1 cellular context compared by ENCODE assay signal in the genomic region with DNA sequence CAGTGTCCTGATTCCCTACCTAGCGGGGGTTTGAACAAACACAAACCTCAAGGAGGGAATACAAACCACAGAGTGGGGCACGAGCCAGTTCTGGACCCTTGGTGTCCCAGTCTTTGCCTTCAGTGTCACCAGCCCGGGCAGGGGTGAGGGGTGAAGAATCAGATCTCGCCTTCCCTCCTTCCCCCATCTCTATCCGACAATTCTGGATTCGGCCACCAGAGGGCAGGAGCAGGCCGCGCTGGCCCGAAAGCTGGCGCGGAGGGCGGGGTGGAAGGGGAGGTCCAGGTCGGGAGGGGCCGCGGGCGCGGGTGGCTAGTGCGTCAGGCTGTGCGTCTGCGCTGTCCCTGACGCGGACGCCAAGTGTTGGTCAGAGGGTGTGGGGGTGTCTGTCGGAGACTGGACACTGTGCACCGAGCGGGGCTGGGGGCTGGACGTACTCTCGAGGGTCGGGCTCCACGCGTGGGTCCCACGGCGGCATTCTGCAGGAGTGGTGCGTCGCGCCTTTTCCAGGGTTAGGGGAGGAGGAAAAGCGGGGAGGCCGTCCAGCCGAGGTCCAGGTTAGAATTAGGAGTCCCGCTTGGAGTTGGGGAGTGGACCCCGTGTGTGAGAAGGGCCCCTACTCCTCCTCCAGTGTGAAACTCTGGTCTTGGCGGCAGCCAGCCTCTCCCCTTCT.
TF ChIP-seq lines count a peak whose summit lies in the region.

No MANE protein-coding gene starts in this region.

TF ChIP-seq in HepG2, 621 proteins besides CTCF, POLR2A, EP300 and RAD21 (continued from another document and continues in another):
- TF ChIP-seq, protein P1, sequence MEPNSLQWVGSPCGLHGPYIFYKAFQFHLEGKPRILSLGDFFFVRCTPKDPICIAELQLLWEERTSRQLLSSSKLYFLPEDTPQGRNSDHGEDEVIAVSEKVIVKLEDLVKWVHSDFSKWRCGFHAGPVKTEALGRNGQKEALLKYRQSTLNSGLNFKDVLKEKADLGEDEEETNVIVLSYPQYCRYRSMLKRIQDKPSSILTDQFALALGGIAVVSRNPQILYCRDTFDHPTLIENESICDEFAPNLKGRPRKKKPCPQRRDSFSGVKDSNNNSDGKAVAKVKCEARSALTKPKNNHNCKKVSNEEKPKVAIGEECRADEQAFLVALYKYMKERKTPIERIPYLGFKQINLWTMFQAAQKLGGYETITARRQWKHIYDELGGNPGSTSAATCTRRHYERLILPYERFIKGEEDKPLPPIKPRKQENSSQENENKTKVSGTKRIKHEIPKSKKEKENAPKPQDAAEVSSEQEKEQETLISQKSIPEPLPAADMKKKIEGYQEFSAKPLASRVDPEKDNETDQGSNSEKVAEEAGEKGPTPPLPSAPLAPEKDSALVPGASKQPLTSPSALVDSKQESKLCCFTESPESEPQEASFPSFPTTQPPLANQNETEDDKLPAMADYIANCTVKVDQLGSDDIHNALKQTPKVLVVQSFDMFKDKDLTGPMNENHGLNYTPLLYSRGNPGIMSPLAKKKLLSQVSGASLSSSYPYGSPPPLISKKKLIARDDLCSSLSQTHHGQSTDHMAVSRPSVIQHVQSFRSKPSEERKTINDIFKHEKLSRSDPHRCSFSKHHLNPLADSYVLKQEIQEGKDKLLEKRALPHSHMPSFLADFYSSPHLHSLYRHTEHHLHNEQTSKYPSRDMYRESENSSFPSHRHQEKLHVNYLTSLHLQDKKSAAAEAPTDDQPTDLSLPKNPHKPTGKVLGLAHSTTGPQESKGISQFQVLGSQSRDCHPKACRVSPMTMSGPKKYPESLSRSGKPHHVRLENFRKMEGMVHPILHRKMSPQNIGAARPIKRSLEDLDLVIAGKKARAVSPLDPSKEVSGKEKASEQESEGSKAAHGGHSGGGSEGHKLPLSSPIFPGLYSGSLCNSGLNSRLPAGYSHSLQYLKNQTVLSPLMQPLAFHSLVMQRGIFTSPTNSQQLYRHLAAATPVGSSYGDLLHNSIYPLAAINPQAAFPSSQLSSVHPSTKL (CRISPR knock-in tag; IDR thresholded peaks at IDR 0.05): peak; percentile 47; the same call in 1 of the 2 replicates
- no peak for TF ChIP-seq ZNF780A (CRISPR knock-in tag; IDR thresholded peaks at IDR 0.05)
- TF ChIP-seq GZF1 (CRISPR knock-in tag; IDR thresholded peaks at IDR 0.05): no peak
- no peak for TF ChIP-seq CHCHD3 (CRISPR knock-in tag; IDR thresholded peaks at IDR 0.05)
- TF ChIP-seq, protein P2, sequence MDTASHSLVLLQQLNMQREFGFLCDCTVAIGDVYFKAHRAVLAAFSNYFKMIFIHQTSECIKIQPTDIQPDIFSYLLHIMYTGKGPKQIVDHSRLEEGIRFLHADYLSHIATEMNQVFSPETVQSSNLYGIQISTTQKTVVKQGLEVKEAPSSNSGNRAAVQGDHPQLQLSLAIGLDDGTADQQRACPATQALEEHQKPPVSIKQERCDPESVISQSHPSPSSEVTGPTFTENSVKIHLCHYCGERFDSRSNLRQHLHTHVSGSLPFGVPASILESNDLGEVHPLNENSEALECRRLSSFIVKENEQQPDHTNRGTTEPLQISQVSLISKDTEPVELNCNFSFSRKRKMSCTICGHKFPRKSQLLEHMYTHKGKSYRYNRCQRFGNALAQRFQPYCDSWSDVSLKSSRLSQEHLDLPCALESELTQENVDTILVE (CRISPR knock-in tag; IDR thresholded peaks at IDR 0.05): no peak
- TF ChIP-seq ZNF10 (CRISPR knock-in tag; IDR thresholded peaks at IDR 0.05; ENCODE audit: borderline replicate concordance, low read depth): no peak
- TF ChIP-seq, protein P3, sequence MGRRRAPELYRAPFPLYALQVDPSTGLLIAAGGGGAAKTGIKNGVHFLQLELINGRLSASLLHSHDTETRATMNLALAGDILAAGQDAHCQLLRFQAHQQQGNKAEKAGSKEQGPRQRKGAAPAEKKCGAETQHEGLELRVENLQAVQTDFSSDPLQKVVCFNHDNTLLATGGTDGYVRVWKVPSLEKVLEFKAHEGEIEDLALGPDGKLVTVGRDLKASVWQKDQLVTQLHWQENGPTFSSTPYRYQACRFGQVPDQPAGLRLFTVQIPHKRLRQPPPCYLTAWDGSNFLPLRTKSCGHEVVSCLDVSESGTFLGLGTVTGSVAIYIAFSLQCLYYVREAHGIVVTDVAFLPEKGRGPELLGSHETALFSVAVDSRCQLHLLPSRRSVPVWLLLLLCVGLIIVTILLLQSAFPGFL (CRISPR knock-in tag; IDR thresholded peaks at IDR 0.05): no peak
- no peak for TF ChIP-seq CAMTA2 (CRISPR knock-in tag; IDR thresholded peaks at IDR 0.05; ENCODE audit: borderline replicate concordance)
- TF ChIP-seq SP5 (CRISPR knock-in tag; IDR thresholded peaks at IDR 0.05; ENCODE audit: borderline replicate concordance, low read depth): peak; percentile 80
- TF ChIP-seq KDM6A (CRISPR knock-in tag; IDR thresholded peaks at IDR 0.05; ENCODE audit: low read depth): no peak
- TF ChIP-seq, protein P4, sequence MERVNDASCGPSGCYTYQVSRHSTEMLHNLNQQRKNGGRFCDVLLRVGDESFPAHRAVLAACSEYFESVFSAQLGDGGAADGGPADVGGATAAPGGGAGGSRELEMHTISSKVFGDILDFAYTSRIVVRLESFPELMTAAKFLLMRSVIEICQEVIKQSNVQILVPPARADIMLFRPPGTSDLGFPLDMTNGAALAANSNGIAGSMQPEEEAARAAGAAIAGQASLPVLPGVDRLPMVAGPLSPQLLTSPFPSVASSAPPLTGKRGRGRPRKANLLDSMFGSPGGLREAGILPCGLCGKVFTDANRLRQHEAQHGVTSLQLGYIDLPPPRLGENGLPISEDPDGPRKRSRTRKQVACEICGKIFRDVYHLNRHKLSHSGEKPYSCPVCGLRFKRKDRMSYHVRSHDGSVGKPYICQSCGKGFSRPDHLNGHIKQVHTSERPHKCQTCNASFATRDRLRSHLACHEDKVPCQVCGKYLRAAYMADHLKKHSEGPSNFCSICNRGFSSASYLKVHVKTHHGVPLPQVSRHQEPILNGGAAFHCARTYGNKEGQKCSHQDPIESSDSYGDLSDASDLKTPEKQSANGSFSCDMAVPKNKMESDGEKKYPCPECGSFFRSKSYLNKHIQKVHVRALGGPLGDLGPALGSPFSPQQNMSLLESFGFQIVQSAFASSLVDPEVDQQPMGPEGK (CRISPR knock-in tag; IDR thresholded peaks at IDR 0.05): peak; percentile 97
- no peak for TF ChIP-seq TBL1XR1 (IDR thresholded peaks at IDR 0.05; ENCODE audit: borderline replicate concordance, low read length, partially characterized antibody)
- TF ChIP-seq PLRG1 (conservative IDR thresholded peaks at IDR 0.05): no peak
- no peak for TF ChIP-seq MLLT10 (CRISPR knock-in tag; IDR thresholded peaks at IDR 0.05)
- TF ChIP-seq, protein P5, sequence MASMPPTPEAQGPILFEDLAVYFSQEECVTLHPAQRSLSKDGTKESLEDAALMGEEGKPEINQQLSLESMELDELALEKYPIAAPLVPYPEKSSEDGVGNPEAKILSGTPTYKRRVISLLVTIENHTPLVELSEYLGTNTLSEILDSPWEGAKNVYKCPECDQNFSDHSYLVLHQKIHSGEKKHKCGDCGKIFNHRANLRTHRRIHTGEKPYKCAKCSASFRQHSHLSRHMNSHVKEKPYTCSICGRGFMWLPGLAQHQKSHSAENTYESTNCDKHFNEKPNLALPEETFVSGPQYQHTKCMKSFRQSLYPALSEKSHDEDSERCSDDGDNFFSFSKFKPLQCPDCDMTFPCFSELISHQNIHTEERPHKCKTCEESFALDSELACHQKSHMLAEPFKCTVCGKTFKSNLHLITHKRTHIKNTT (CRISPR knock-in tag; IDR thresholded peaks at IDR 0.05): no peak
- no peak for TF ChIP-seq ZNF792 (CRISPR knock-in tag; IDR thresholded peaks at IDR 0.05)
- no peak for TF ChIP-seq PHF21A (CRISPR knock-in tag; IDR thresholded peaks at IDR 0.05)
- TF ChIP-seq, protein P6, sequence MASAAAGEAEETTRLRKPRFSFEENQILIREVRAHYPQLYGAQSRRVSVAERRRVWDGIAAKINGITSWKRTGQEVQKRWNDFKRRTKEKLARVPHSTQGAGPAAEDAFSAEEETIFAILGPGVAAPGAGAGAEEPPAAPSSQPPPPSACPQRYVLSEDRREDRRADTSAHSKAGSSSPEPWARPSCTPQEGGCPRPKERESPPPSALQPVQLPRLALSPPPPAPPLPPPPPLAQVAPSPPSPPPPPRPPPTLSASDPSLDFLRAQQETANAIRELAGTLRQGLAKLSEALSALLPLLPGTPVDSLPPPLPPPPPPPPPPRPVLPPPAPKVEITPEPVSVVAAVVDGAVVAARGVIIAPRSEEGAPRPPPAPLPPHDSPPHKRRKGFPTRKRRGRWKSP (CRISPR knock-in tag; IDR thresholded peaks at IDR 0.05): peak; percentile 84; the same call in 1 of the 2 replicates
- TF ChIP-seq SRSF1 (optimal IDR thresholded peaks at IDR 0.05; ENCODE audit: low read depth, low read length): peak; percentile 66
- TF ChIP-seq IRF2 (CRISPR knock-in tag; IDR thresholded peaks at IDR 0.05): 0 out of 2 replicates have a peak, but pooled peaks have one; percentile 31
- TF ChIP-seq ADNP (CRISPR knock-in tag; IDR thresholded peaks at IDR 0.05): no peak
- TF ChIP-seq ZNF263 (CRISPR knock-in tag; IDR thresholded peaks at IDR 0.05): no peak
- no peak for TF ChIP-seq PITX1 (CRISPR knock-in tag; IDR thresholded peaks at IDR 0.05)
- no peak for TF ChIP-seq NPAS2 (CRISPR knock-in tag; IDR thresholded peaks at IDR 0.05; ENCODE audit: borderline replicate concordance)
- TF ChIP-seq CREM (IDR thresholded peaks at IDR 0.05): no peak
- no peak for TF ChIP-seq CREM (CRISPR knock-in tag; IDR thresholded peaks at IDR 0.05)
- TF ChIP-seq RFXAP (CRISPR knock-in tag; IDR thresholded peaks at IDR 0.05; ENCODE audit: borderline replicate concordance): no peak
- TF ChIP-seq CBFB (CRISPR knock-in tag; IDR thresholded peaks at IDR 0.05): no peak
- no peak for TF ChIP-seq KAT8 (CRISPR knock-in tag; IDR thresholded peaks at IDR 0.05)
- no peak for TF ChIP-seq NAIF1 (CRISPR knock-in tag; IDR thresholded peaks at IDR 0.05; ENCODE audit: borderline replicate concordance)
- TF ChIP-seq RARG (CRISPR knock-in tag; IDR thresholded peaks at IDR 0.05; ENCODE audit: low read depth): no peak
- TF ChIP-seq ZNF446 (CRISPR knock-in tag; IDR thresholded peaks at IDR 0.05): no peak
- TF ChIP-seq, protein P7, sequence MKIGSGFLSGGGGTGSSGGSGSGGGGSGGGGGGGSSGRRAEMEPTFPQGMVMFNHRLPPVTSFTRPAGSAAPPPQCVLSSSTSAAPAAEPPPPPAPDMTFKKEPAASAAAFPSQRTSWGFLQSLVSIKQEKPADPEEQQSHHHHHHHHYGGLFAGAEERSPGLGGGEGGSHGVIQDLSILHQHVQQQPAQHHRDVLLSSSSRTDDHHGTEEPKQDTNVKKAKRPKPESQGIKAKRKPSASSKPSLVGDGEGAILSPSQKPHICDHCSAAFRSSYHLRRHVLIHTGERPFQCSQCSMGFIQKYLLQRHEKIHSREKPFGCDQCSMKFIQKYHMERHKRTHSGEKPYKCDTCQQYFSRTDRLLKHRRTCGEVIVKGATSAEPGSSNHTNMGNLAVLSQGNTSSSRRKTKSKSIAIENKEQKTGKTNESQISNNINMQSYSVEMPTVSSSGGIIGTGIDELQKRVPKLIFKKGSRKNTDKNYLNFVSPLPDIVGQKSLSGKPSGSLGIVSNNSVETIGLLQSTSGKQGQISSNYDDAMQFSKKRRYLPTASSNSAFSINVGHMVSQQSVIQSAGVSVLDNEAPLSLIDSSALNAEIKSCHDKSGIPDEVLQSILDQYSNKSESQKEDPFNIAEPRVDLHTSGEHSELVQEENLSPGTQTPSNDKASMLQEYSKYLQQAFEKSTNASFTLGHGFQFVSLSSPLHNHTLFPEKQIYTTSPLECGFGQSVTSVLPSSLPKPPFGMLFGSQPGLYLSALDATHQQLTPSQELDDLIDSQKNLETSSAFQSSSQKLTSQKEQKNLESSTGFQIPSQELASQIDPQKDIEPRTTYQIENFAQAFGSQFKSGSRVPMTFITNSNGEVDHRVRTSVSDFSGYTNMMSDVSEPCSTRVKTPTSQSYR (CRISPR knock-in tag; IDR thresholded peaks at IDR 0.05; ENCODE audit: borderline replicate concordance): peak; percentile 45; the same call in 1 of the 2 replicates
- TF ChIP-seq ZNF629 (CRISPR knock-in tag; conservative IDR thresholded peaks at IDR 0.05): no peak
- TF ChIP-seq STAT5B (CRISPR knock-in tag; IDR thresholded peaks at IDR 0.05): no peak
- no peak for TF ChIP-seq IKZF4 (CRISPR knock-in tag; IDR thresholded peaks at IDR 0.05; ENCODE audit: borderline replicate concordance, low read depth, not compliant biosample characterization)
- no peak for TF ChIP-seq ZNF83 (CRISPR knock-in tag; IDR thresholded peaks at IDR 0.05; ENCODE audit: borderline replicate concordance)
- TF ChIP-seq, protein P8, sequence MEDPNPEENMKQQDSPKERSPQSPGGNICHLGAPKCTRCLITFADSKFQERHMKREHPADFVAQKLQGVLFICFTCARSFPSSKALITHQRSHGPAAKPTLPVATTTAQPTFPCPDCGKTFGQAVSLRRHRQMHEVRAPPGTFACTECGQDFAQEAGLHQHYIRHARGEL (CRISPR knock-in tag; IDR thresholded peaks at IDR 0.05): no peak
- peak; percentile 65; the same call in 1 of the 2 replicates for TF ChIP-seq SALL2 (CRISPR knock-in tag; IDR thresholded peaks at IDR 0.05)
- TF ChIP-seq, protein P9, sequence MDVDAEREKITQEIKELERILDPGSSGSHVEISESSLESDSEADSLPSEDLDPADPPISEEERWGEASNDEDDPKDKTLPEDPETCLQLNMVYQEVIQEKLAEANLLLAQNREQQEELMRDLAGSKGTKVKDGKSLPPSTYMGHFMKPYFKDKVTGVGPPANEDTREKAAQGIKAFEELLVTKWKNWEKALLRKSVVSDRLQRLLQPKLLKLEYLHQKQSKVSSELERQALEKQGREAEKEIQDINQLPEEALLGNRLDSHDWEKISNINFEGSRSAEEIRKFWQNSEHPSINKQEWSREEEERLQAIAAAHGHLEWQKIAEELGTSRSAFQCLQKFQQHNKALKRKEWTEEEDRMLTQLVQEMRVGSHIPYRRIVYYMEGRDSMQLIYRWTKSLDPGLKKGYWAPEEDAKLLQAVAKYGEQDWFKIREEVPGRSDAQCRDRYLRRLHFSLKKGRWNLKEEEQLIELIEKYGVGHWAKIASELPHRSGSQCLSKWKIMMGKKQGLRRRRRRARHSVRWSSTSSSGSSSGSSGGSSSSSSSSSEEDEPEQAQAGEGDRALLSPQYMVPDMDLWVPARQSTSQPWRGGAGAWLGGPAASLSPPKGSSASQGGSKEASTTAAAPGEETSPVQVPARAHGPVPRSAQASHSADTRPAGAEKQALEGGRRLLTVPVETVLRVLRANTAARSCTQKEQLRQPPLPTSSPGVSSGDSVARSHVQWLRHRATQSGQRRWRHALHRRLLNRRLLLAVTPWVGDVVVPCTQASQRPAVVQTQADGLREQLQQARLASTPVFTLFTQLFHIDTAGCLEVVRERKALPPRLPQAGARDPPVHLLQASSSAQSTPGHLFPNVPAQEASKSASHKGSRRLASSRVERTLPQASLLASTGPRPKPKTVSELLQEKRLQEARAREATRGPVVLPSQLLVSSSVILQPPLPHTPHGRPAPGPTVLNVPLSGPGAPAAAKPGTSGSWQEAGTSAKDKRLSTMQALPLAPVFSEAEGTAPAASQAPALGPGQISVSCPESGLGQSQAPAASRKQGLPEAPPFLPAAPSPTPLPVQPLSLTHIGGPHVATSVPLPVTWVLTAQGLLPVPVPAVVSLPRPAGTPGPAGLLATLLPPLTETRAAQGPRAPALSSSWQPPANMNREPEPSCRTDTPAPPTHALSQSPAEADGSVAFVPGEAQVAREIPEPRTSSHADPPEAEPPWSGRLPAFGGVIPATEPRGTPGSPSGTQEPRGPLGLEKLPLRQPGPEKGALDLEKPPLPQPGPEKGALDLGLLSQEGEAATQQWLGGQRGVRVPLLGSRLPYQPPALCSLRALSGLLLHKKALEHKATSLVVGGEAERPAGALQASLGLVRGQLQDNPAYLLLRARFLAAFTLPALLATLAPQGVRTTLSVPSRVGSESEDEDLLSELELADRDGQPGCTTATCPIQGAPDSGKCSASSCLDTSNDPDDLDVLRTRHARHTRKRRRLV (CRISPR knock-in tag; IDR thresholded peaks at IDR 0.05): no peak
